8 cellular contexts compared by ENCODE assay signal in genomic region chrX:47637546-47638195, GRCh38. TPM values are rescaled to one million over a fixed set of nuclear protein-coding genes. Genes with fewer than 3 reads are reported as not detected.
DNase-seq lines count a peak whose midpoint lies in the region; ATAC-seq and TF ChIP-seq lines count a peak whose summit lies in the region.

No MANE protein-coding gene starts in this region.

- peak; percentile 75 for ATAC-seq in HG02678 (IDR thresholded peaks at IDR 0.05; ENCODE audit: unreplicated experiment)

- no peak overlapping the region for H3K27ac Mint-ChIP-seq in activated T-helper 2 cell treated with anti-CD3 and anti-CD28 coated beads, Interferon-gamma antibody, Interleukin-2, Interleukin-4, amounts not matched to agents 10 μg/mL and 5 μg/mL and 100 μg/mL, durations not matched to agents 14 hours and 24 hours and 36 hours

- no peaks in the 10 kb centered on the region for H3K9me3 ChIP-seq in tibial nerve

- no peaks in the 10 kb centered on the region for H3K27me3 Mint-ChIP-seq in activated T-helper 2 cell treated with anti-CD3 and anti-CD28 coated beads, Interferon-gamma antibody, Interleukin-2, Interleukin-4, amounts not matched to agents 10 μg/mL and 5 μg/mL and 100 μg/mL, durations not matched to agents 14 hours and 24 hours and 36 hours (ENCODE audit: low read depth)

- peak overlapping the region in 2 of 4 donors; percentile 44 to 50 for H3K27ac ChIP-seq in tibial nerve

- peak overlapping the region; percentile 49 for H3K4me3 Mint-ChIP-seq in activated T-helper 2 cell treated with anti-CD3 and anti-CD28 coated beads, Interferon-gamma antibody, Interleukin-2, Interleukin-4, amounts not matched to agents 10 μg/mL and 5 μg/mL and 100 μg/mL, durations not matched to agents 14 hours and 24 hours and 36 hours (ENCODE audit: low read depth)

- H3K36me3 Mint-ChIP-seq in activated T-helper 2 cell treated with anti-CD3 and anti-CD28 coated beads, Interferon-gamma antibody, Interleukin-2, Interleukin-4, amounts not matched to agents 10 μg/mL and 5 μg/mL and 100 μg/mL, durations not matched to agents 14 hours and 24 hours and 36 hours (ENCODE audit: low read depth): peaks cover 46% of the 10 kb centered on the region

- peaks cover 0 to 68% (median 0%) of the 10 kb centered on the region in 3 donors for H3K36me3 ChIP-seq in tibial nerve

- peak overlapping the region in 3 of 4 donors; percentile 16 to 41 (median 18) for H3K4me3 ChIP-seq in tibial nerve

- TF ChIP-seq POLR2A in tibial nerve (IDR thresholded peaks at IDR 0.05): no peak

- DNase-seq in CD1c-positive myeloid dendritic cell (ENCODE audit: extremely low spot score): peak; percentile 75
- DNase-seq in activated T-helper 2 cell treated with anti-CD3 and anti-CD28 coated beads, Interferon-gamma antibody, Interleukin-2, Interleukin-4, amounts not matched to agents 10 μg/mL and 5 μg/mL and 100 μg/mL, durations not matched to agents 14 hours and 24 hours and 36 hours (ENCODE audit: low spot score): no peak
- DNase-seq in iris pigment epithelial cell (ENCODE audit: low read depth): peak; percentile 27
- DNase-seq in tibial nerve (ENCODE audit: low spot score in 2 of 2): no peak
- no peak for DNase-seq in NCI-H2227 treated with DMSO at 0.1 percent for 48 hours (lab: John Stamatoyannopoulos, UW)
- DNase-seq in HCEC 1CT: no peak
- DNase-seq in NAMALWA (ENCODE audit: low spot score): no peak

- H3K9me3 Mint-ChIP-seq in activated T-helper 2 cell treated with anti-CD3 and anti-CD28 coated beads, Interferon-gamma antibody, Interleukin-2, Interleukin-4, amounts not matched to agents 10 μg/mL and 5 μg/mL and 100 μg/mL, durations not matched to agents 14 hours and 24 hours and 36 hours: peaks cover 7% of the 10 kb centered on the region

- WGBS in tibial nerve, 2 donors: 46 to 64% methylated on average over 11 to 30 of the region's 31 CpGs

- H3K4me1 Mint-ChIP-seq in activated T-helper 2 cell treated with anti-CD3 and anti-CD28 coated beads, Interferon-gamma antibody, Interleukin-2, Interleukin-4, amounts not matched to agents 10 μg/mL and 5 μg/mL and 100 μg/mL, durations not matched to agents 14 hours and 24 hours and 36 hours (ENCODE audit: low read depth): peaks cover 21% of the 10 kb centered on the region

- no peaks in the 10 kb centered on the region for H3K4me1 ChIP-seq in tibial nerve

- TF ChIP-seq CTCF in tibial nerve (IDR thresholded peaks at IDR 0.05): peak in 4 of 5 experiments; percentile 12 to 25 (median 14)

- intact Hi-C loops in activated T-helper 2 cell treated with anti-CD3 and anti-CD28 coated beads, Interferon-gamma antibody, Interleukin-2, Interleukin-4, amounts not matched to agents 10 μg/mL and 5 μg/mL and 100 μg/mL, durations not matched to agents 14 hours and 24 hours and 36 hours (cut with micrococcal nuclease): no loop called here

- no peak for TF ChIP-seq EP300 in tibial nerve (IDR thresholded peaks at IDR 0.05)

- no peaks in the 10 kb centered on the region for H3K27me3 ChIP-seq in tibial nerve

RNA-seq across cellular contexts. Expression of gene CFP, which starts 7.9 kb away (rescaled TPM):
- 3.0 and 3.3 TPM in 2 replicates for total RNA-seq in activated T-helper 2 cell treated with anti-CD3 and anti-CD28 coated beads, Interferon-gamma antibody, Interleukin-2, Interleukin-4, amounts not matched to agents 10 μg/mL and 5 μg/mL and 100 μg/mL, durations not matched to agents 14 hours and 24 hours and 36 hours
- 10 to 100 TPM in 3 of 4 donors, 1 to 10 TPM in 1; 2.2 to 15.6 (median 12.1) TPM for total RNA-seq in tibial nerve

RNA-seq across cellular contexts. Expression of gene ELK1, which starts 12.7 kb away (rescaled TPM):
- 108 and 110 TPM in 2 replicates for total RNA-seq in activated T-helper 2 cell treated with anti-CD3 and anti-CD28 coated beads, Interferon-gamma antibody, Interleukin-2, Interleukin-4, amounts not matched to agents 10 μg/mL and 5 μg/mL and 100 μg/mL, durations not matched to agents 14 hours and 24 hours and 36 hours
- 10 to 100 TPM; 22.9 to 38.4 (median 25.8) TPM for total RNA-seq in tibial nerve

RNA-seq across cellular contexts. Expression of gene SYN1, which starts 18.0 kb away (rescaled TPM):
- total RNA-seq in activated T-helper 2 cell treated with anti-CD3 and anti-CD28 coated beads, Interferon-gamma antibody, Interleukin-2, Interleukin-4, amounts not matched to agents 10 μg/mL and 5 μg/mL and 100 μg/mL, durations not matched to agents 14 hours and 24 hours and 36 hours: 0.21 TPM in 2 replicates
- total RNA-seq in tibial nerve: 1 to 10 TPM in 1 of 4 donors, under 1 TPM in 1, not detected in 2; 0.42 to 1.2 TPM

RNA-seq across cellular contexts. Expression of gene UXT, which starts 21.3 kb away (rescaled TPM):
- 204 and 208 TPM in 2 replicates for total RNA-seq in activated T-helper 2 cell treated with anti-CD3 and anti-CD28 coated beads, Interferon-gamma antibody, Interleukin-2, Interleukin-4, amounts not matched to agents 10 μg/mL and 5 μg/mL and 100 μg/mL, durations not matched to agents 14 hours and 24 hours and 36 hours
- total RNA-seq in tibial nerve: 100 to 1,000 TPM in 3 of 4 donors, 10 to 100 TPM in 1; 95.7 to 129 (median 118) TPM

RNA-seq across cellular contexts. Expression of gene TIMP1, which starts 55.4 kb away (rescaled TPM):
- 76.5 and 77.1 TPM in 2 replicates for total RNA-seq in activated T-helper 2 cell treated with anti-CD3 and anti-CD28 coated beads, Interferon-gamma antibody, Interleukin-2, Interleukin-4, amounts not matched to agents 10 μg/mL and 5 μg/mL and 100 μg/mL, durations not matched to agents 14 hours and 24 hours and 36 hours
- 100 to 1,000 TPM; 133 to 621 (median 176) TPM for total RNA-seq in tibial nerve

Comparison
In these comparisons a context has a peak if more than half of its experiments do, and no peak if none do; other contexts are left out.
1. DNase-seq: peak in CD1c-positive myeloid dendritic cell (single experiment) and iris pigment epithelial cell (single experiment); none in activated T-helper 2 cell treated with anti-CD3 and anti-CD28 coated beads, Interferon-gamma antibody, Interleukin-2, Interleukin-4, amounts not matched to agents 10 μg/mL and 5 μg/mL and 100 μg/mL, durations not matched to agents 14 hours and 24 hours and 36 hours (single experiment), tibial nerve (0 of 2), NCI-H2227 treated with DMSO at 0.1 percent for 48 hours (single experiment), HCEC 1CT (single experiment) and NAMALWA (single experiment).